Comparison of ENCODE assay signal across 19 cellular contexts in genomic region chr9:109913461-109913810, GRCh38.
A peak's percentile ranks its signal among the peaks of the same experiment; 100 is the strongest.
DNase-seq lines count a peak whose midpoint lies in the region; ATAC-seq and TF ChIP-seq lines count a peak whose summit lies in the region.
"Had no signal": no experiment of that assay in that cellular context is flagged by ENCODE, and none has a peak within 500 bp of the region (broad histone marks: within the 10 kb centered on the region; RNA-seq: fewer than 3 reads in every experiment).

No MANE protein-coding gene starts in this region.

- H3K4me1 ChIP-seq in RWPE2 (ENCODE audit: insufficient read depth, poor library complexity, severe bottlenecking) (peaks cover 36% of the 10 kb centered on the region), fibroblast of lung (ENCODE audit: control insufficient read depth, extremely low read depth, insufficient read depth, low read length) (peaks cover 35% of the 10 kb centered on the region)
- H3K4me1 ChIP-seq: testis had no signal

- H3K27ac Mint-ChIP-seq in stimulated activated naive B cell treated with anti-CD40 and anti-IgM and Interleukin-4, amounts not matched to agents 10 μg/mL and 1 μg/mL and 100 μg/mL, for 72 hours: no peak overlapping the region
- H3K27ac Mint-ChIP-seq in MCF 10A (ENCODE audit: low read depth, unreplicated experiment): no peak overlapping the region
- H3K27ac Mint-ChIP-seq: activated CD8-positive, alpha-beta T cell treated with anti-CD3 and anti-CD28 coated beads, Interleukin-2, amount 10 ng/mL, durations not matched to agents 7 days and 5 days; activated T-cell treated with anti-CD3 and anti-CD28 coated beads, Interleukin-2, amount 50 U/mL, for 72 hours; T-cell had no signal

- H3K4me3 Mint-ChIP-seq in stimulated activated naive B cell treated with anti-CD40 and anti-IgM and Interleukin-4, amounts not matched to agents 10 μg/mL and 1 μg/mL and 100 μg/mL, for 72 hours: peak overlapping the region; percentile 36 to 37
- no peak overlapping the region for H3K4me3 Mint-ChIP-seq in MCF 10A (ENCODE audit: unreplicated experiment)
- H3K4me3 Mint-ChIP-seq: activated CD8-positive, alpha-beta T cell treated with anti-CD3 and anti-CD28 coated beads, Interleukin-2, amount 10 ng/mL, durations not matched to agents 7 days and 5 days; activated T-cell treated with anti-CD3 and anti-CD28 coated beads, Interleukin-2, amount 50 U/mL, for 72 hours; T-cell had no signal

- H3K27me3 Mint-ChIP-seq in stimulated activated naive B cell treated with anti-CD40 and anti-IgM and Interleukin-4, amounts not matched to agents 10 μg/mL and 1 μg/mL and 100 μg/mL, for 72 hours: no peaks in the 10 kb centered on the region
- no peaks in the 10 kb centered on the region for H3K27me3 Mint-ChIP-seq in MCF 10A (ENCODE audit: insufficient read depth, unreplicated experiment)

- H2AFZ ChIP-seq in fibroblast of lung (ENCODE audit: low read length): no peak overlapping the region

- H3K9me3 Mint-ChIP-seq in stimulated activated naive B cell treated with anti-CD40 and anti-IgM and Interleukin-4, amounts not matched to agents 10 μg/mL and 1 μg/mL and 100 μg/mL, for 72 hours: no peaks in the 10 kb centered on the region
- H3K9me3 Mint-ChIP-seq in MCF 10A (ENCODE audit: unreplicated experiment): no peaks in the 10 kb centered on the region
- H3K9me3 Mint-ChIP-seq: activated T-cell treated with anti-CD3 and anti-CD28 coated beads, Interleukin-2, amount 50 U/mL, for 72 hours; T-cell had no signal

- intact Hi-C loops in MCF 10A (cut with micrococcal nuclease): no loop called here

- peaks cover 0 to 5% of the 10 kb centered on the region in 2 donors for H3K36me3 Mint-ChIP-seq in stimulated activated naive B cell treated with anti-CD40 and anti-IgM and Interleukin-4, amounts not matched to agents 10 μg/mL and 1 μg/mL and 100 μg/mL, for 72 hours
- no peaks in the 10 kb centered on the region for H3K36me3 Mint-ChIP-seq in MCF 10A (ENCODE audit: insufficient read depth, unreplicated experiment)
- H3K36me3 Mint-ChIP-seq: T-cell had no signal

- POLR2A ChIA-PET in MCF 10A (lab: Yijun Ruan, JAX): interaction anchor here (0.8 kb wide), 1 partner anchor 26 kb away, joined by 3 read pairs; no protein-coding TSS in a partner anchor

- H3K27ac ChIP-seq in RWPE2 (ENCODE audit: poor library complexity, severe bottlenecking) (peak overlapping the region; percentile 94), fibroblast of lung (ENCODE audit: insufficient read depth, low read length) (peak overlapping the region; percentile 96)
- H3K27ac ChIP-seq: ovary, testis, VCaP had no signal

- peak overlapping the region; percentile 56 for H3K4me2 ChIP-seq in fibroblast of lung (ENCODE audit: extremely low read depth, insufficient read depth, low read length)

- peaks cover 34 to 47% of the 10 kb centered on the region in 2 donors for H3K4me1 Mint-ChIP-seq in stimulated activated naive B cell treated with anti-CD40 and anti-IgM and Interleukin-4, amounts not matched to agents 10 μg/mL and 1 μg/mL and 100 μg/mL, for 72 hours
- H3K4me1 Mint-ChIP-seq in MCF 10A (ENCODE audit: insufficient read depth, unreplicated experiment): peaks cover 6% of the 10 kb centered on the region

- BruUV-seq in MCF 10A (replicated peaks; lab: Mats Ljungman, UMichigan): no TSS peak

- CTCF ChIA-PET in MCF 10A (lab: Yijun Ruan, JAX): interaction anchor here (0.8 to 2.1 kb wide), 3 partner anchors 11 to 238 kb away, joined by 3 to 8 read pairs (median 4); no protein-coding TSS in a partner anchor

- H3K4me3 ChIP-seq in RWPE2 (ENCODE audit: severe bottlenecking) (no peak overlapping the region), fibroblast of lung (replicated peaks in 1 of 4; ENCODE audit: control extremely low read depth in 1 of 4, insufficient read depth in 1 of 4, low read depth in 3 of 4, low read length in 4 of 4) (no peak overlapping the region)
- H3K4me3 ChIP-seq: ovary, testis had no signal

- DNase-seq in HCEC 1CT: peak; percentile 45
- DNase-seq in RWPE2 (ENCODE audit: low spot score): no peak
- DNase-seq in fibroblast of lung (ENCODE audit: low read depth in 2 of 2): peak in 1 of 2 donors; percentile 46
- no peak for DNase-seq in stimulated activated naive B cell treated with anti-CD40 and anti-IgM and Interleukin-4, amounts not matched to agents 10 μg/mL and 1 μg/mL and 100 μg/mL, for 72 hours
- DNase-seq in MCF 10A (ENCODE audit: unreplicated experiment): no peak
- DNase-seq in occipital lobe (lab: John Stamatoyannopoulos, UW): no peak
- DNase-seq: activated CD8-positive, alpha-beta T cell treated with anti-CD3 and anti-CD28 coated beads, Interleukin-2, amount 10 ng/mL, durations not matched to agents 7 days and 5 days; activated T-cell treated with anti-CD3 and anti-CD28 coated beads, Interleukin-2, amount 50 U/mL, for 72 hours; effector memory CD4-positive, alpha-beta T cell; H7; NCI-H774; ovary; stimulated activated CD4-positive, alpha-beta T cell treated with anti-CD3 and anti-CD28 coated beads, Interleukin-4, amount 100 ng/mL, for 4 hours; stimulated activated CD8-positive, alpha-beta memory T cell treated with anti-CD3 and anti-CD28 coated beads, Interleukin-4, amount 100 ng/mL, for 48 hours; T-cell; testis had no signal

- H3K27me3 ChIP-seq in RWPE2 (ENCODE audit: insufficient read depth, poor library complexity, severe bottlenecking) (no peaks in the 10 kb centered on the region), fibroblast of lung (ENCODE audit: control insufficient read depth, insufficient read depth, low read length) (no peaks in the 10 kb centered on the region)
- H3K27me3 ChIP-seq: ovary, testis had no signal

- H3K36me3 ChIP-seq in RWPE2 (ENCODE audit: low read depth) (no peaks in the 10 kb centered on the region), fibroblast of lung (ENCODE audit: control insufficient read depth, insufficient read depth, low read length) (no peaks in the 10 kb centered on the region)
- H3K36me3 ChIP-seq: ovary had no signal

- peak overlapping the region; percentile 41 for H3K9ac ChIP-seq in fibroblast of lung (ENCODE audit: insufficient read depth, low read length)

- H3K9me3 ChIP-seq in RWPE2 (ENCODE audit: severe bottlenecking) (no peaks in the 10 kb centered on the region), fibroblast of lung (ENCODE audit: control insufficient read depth, insufficient read depth, low read depth, low read length) (no peaks in the 10 kb centered on the region)
- H3K9me3 ChIP-seq: ovary, testis had no signal

- no peaks in the 10 kb centered on the region for H4K20me1 ChIP-seq in fibroblast of lung (ENCODE audit: control insufficient read depth, extremely low read depth, insufficient read depth, low read length)

- TF ChIP-seq CTCF in RWPE2 (IDR thresholded peaks at IDR 0.05; ENCODE audit: poor library complexity, severe bottlenecking): no peak
- TF ChIP-seq CTCF in fibroblast of lung (conservative IDR thresholded peaks at IDR 0.05 in 1 of 2, IDR thresholded peaks at IDR 0.05 in 1 of 2; ENCODE audit: low read depth in 1 of 2, low read length in 2 of 2): no peak
- TF ChIP-seq CTCF in MCF 10A (IDR thresholded peaks at IDR 0.05; ENCODE audit: unreplicated experiment): no peak

- peaks cover 6% of the 10 kb centered on the region for H3K79me2 ChIP-seq in fibroblast of lung (ENCODE audit: control insufficient read depth, insufficient read depth, low read length)

- ATAC-seq in RWPE2 (ENCODE audit: low read depth) (no peak), GM19463 (IDR thresholded peaks at IDR 0.05; ENCODE audit: unreplicated experiment) (no peak)
- ATAC-seq in stimulated activated naive B cell treated with anti-CD40 and anti-IgM and Interleukin-4, amounts not matched to agents 10 μg/mL and 1 μg/mL and 100 μg/mL, for 72 hours (replicated peaks): no peak
- ATAC-seq: activated CD8-positive, alpha-beta T cell treated with anti-CD3 and anti-CD28 coated beads, Interleukin-2, amount 10 ng/mL, durations not matched to agents 7 days and 5 days; left colon; T-cell had no signal
